In genomic region chr3:115651599-115651998, GRCh38 we compare ENCODE assay signal across 17 cellular contexts. TPM values are rescaled to one million over a fixed set of nuclear protein-coding genes. Genes with fewer than 3 reads are reported as not detected.
DNase-seq lines count a peak whose midpoint lies in the region; ATAC-seq and FAIRE-seq lines count a peak whose summit lies in the region.
"Had no signal": no experiment of that assay in that cellular context is flagged by ENCODE, and none has a peak within 500 bp of the region (broad histone marks: within the 10 kb centered on the region; RNA-seq: fewer than 3 reads in every experiment).

No MANE protein-coding gene starts in this region.

- ATAC-seq in GM21528 (IDR thresholded peaks at IDR 0.05; ENCODE audit: low FRiP score, unreplicated experiment) (peak; percentile 35), HG03432 (IDR thresholded peaks at IDR 0.05; ENCODE audit: unreplicated experiment) (peak; percentile 39), memory B cell (ENCODE audit: low read depth) (no peak)
- ATAC-seq: HCT116 had no signal

- no peaks in the 10 kb centered on the region for H3K9me3 Mint-ChIP-seq in memory B cell
- H3K9me3 Mint-ChIP-seq: CD8-positive, alpha-beta memory T cell had no signal

- no peaks in the 10 kb centered on the region for H3K27me3 Mint-ChIP-seq in memory B cell

- DNase-seq in GM19239 (ENCODE audit: insufficient read length, low spot score) (no peak), memory B cell (ENCODE audit: low spot score in 2 of 2) (no peak), NCI-H1105 (lab: John Stamatoyannopoulos, UW) (no peak), mucosa of gallbladder (ENCODE audit: low spot score) (no peak), posterior cingulate gyrus (no peak)
- DNase-seq in stimulated activated CD4-positive, alpha-beta T cell treated with anti-CD3 and anti-CD28 coated beads, Interleukin-4, amount 100 ng/mL, for 1 hour, result no peak
- DNase-seq: CD8-positive, alpha-beta memory T cell; GM23248; MM.1S; NCI-H1417; NCI-H2029 treated with DMSO at 0.1 percent for 48 hours; NCI-H524; SJCRH30; T-helper 9 cell had no signal

- intact Hi-C loops in posterior cingulate gyrus (cut with DNase I), result no loop called here

- peak overlapping the region; percentile 19 for H3K4me3 Mint-ChIP-seq in memory B cell
- H3K4me3 Mint-ChIP-seq: CD8-positive, alpha-beta memory T cell had no signal

- H3K36me3 Mint-ChIP-seq in memory B cell, result no peaks in the 10 kb centered on the region

- no peak overlapping the region for H3K27ac Mint-ChIP-seq in memory B cell

- FAIRE-seq in GM19239 (lab: Jason Lieb, UNC), result peak; percentile 76

- H3K4me1 Mint-ChIP-seq in memory B cell, result peaks cover 21% of the 10 kb centered on the region
- H3K4me1 Mint-ChIP-seq: CD8-positive, alpha-beta memory T cell had no signal

RNA-seq across cellular contexts. Expression of gene GAP43, which starts 28.3 kb away (rescaled TPM):
- 1.8 TPM for total RNA-seq in mucosa of gallbladder
- total RNA-seq: CD8-positive, alpha-beta memory T cell; SJCRH30 had no signal
